9 cellular contexts compared by ENCODE assay signal in the genomic region with DNA sequence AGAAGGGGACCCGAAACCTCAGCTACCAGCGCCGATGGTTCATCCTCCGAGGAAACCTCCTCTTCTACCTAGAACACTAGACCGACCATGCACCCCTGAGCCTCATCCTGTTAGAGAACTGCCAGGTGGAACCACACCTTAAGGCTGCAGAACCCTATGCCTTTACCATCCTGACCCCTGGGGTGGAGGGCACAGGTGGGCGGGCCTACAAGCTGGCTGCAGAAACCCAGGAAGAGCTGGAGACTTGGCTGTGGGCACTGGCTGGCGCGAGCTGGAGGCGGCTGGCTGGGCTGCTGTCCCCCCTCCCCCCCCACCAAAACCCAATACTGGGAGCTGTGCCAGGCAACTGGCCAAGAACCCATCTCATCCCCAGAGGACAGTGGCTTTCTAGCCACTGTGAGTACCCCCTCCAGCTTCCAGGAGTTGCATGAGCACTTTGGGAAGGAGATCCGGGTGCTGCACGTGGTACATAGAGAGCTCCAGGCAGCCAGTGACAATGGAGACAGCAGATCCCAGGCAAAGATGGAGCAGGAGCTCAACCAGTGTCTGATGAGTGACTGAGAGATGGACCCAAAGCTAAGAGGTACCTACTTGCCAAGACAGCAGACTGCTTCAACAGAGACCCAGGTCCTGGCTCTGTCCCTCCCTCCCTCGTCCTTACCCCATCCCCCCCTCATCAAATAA. TPM values are rescaled to one million over a fixed set of nuclear protein-coding genes. Genes with fewer than 3 reads are reported as not detected.
A peak's percentile ranks its signal among the peaks of the same experiment; 100 is the strongest.
DNase-seq lines count a peak whose midpoint lies in the region; ATAC-seq lines count a peak whose summit lies in the region.
"Had no signal": no experiment of that assay in that cellular context is flagged by ENCODE, and none has a peak within 500 bp of the region (broad histone marks: within the 10 kb centered on the region; RNA-seq: fewer than 3 reads in every experiment).

No MANE protein-coding gene starts in this region.

- H3K27ac Mint-ChIP-seq in central memory CD8-positive, alpha-beta T cell (ENCODE audit: low read depth), result peak overlapping the region; percentile 97

- DNase-seq in C1 segment of cervical spinal cord (lab: John Stamatoyannopoulos, UW), result peak in 9 of 14 donors; percentile 21 to 65 (median 52)
- peak; percentile 46 for DNase-seq in LHCN-M2 (ENCODE audit: low read depth)
- DNase-seq in central memory CD8-positive, alpha-beta T cell (ENCODE audit: low spot score in 2 of 2), result no peak
- DNase-seq in myocyte (ENCODE audit: low read depth), result peak; percentile 74
- no peak for DNase-seq in NOMO-1 (lab: John Stamatoyannopoulos, UW; ENCODE audit: unreplicated experiment in 2 of 2)
- no peak for DNase-seq in stimulated activated CD8-positive, alpha-beta memory T cell treated with anti-CD3 and anti-CD28 coated beads, Interleukin-4, amount 100 ng/mL, for 48 hours

- peaks cover 35% of the 10 kb centered on the region for H3K36me3 Mint-ChIP-seq in central memory CD8-positive, alpha-beta T cell (ENCODE audit: insufficient read depth)

- H3K4me1 Mint-ChIP-seq in central memory CD8-positive, alpha-beta T cell, result peaks cover 48% of the 10 kb centered on the region

- H3K27me3 Mint-ChIP-seq in central memory CD8-positive, alpha-beta T cell, result no peaks in the 10 kb centered on the region

- no peaks in the 10 kb centered on the region for H3K9me3 Mint-ChIP-seq in central memory CD8-positive, alpha-beta T cell

- H3K4me3 Mint-ChIP-seq in central memory CD8-positive, alpha-beta T cell, result peak overlapping the region; percentile 97

- ATAC-seq in central memory CD8-positive, alpha-beta T cell (replicated peaks; ENCODE audit: extremely low read depth, poor library complexity, severe bottlenecking), result no peak
- ATAC-seq in HG03354 (IDR thresholded peaks at IDR 0.05; ENCODE audit: poor library complexity, severe bottlenecking, unreplicated experiment), result no peak
- ATAC-seq in HG02623 (IDR thresholded peaks at IDR 0.05; ENCODE audit: unreplicated experiment), result no peak

RNA-seq across cellular contexts. Expression of gene CD2BP2, which starts 1.4 kb away (rescaled TPM):
- total RNA-seq in LHCN-M2 (2014; rRNA removed) (65.6 and 67.6 TPM in 2 replicates), myocyte (41.1 and 51.1 TPM in 2 replicates)
- polyA plus RNA-seq in LHCN-M2 (2012), result 83.6 TPM
- 69.6 TPM for polyA plus RNA-seq in myocyte (2012)

RNA-seq across cellular contexts. Expression of gene TBC1D10B, which starts 13.8 kb away (rescaled TPM):
- 41.8 and 43.9 TPM in 2 replicates for total RNA-seq in LHCN-M2 (2014; rRNA removed)
- polyA plus RNA-seq in LHCN-M2 (2012), result 32.6 TPM
- total RNA-seq in myocyte, result 40.3 and 50.5 TPM in 2 replicates
- polyA plus RNA-seq in myocyte (2012), result 40.4 TPM

RNA-seq across cellular contexts. Expression of gene MYL11, which starts 18.1 kb away (rescaled TPM):
- total RNA-seq in LHCN-M2 (2014; rRNA removed) (7.2 TPM in 1 of 2 replicates, not detected in the other), myocyte (6,226 and 7,274 TPM in 2 replicates)
- polyA plus RNA-seq in LHCN-M2 (2012), result 4.3 TPM
- 6,177 TPM for polyA plus RNA-seq in myocyte (2012)
- total RNA-seq: subcutaneous adipose tissue had no signal

RNA-seq across cellular contexts. Expression of gene SEPTIN1, which starts 25.8 kb away (rescaled TPM):
- total RNA-seq in LHCN-M2 (2014; rRNA removed), result 0.17 TPM in 1 of 2 replicates, not detected in the other
- polyA plus RNA-seq in LHCN-M2 (2012), result 3.0 TPM
- 0.13 TPM in 1 of 2 replicates, not detected in the other for total RNA-seq in myocyte
- polyA plus RNA-seq in myocyte (2012), result 2.9 TPM

RNA-seq across cellular contexts. Expression of gene ZNF48, which starts 38.7 kb away (rescaled TPM):
- total RNA-seq in LHCN-M2 (2014; rRNA removed) (8.8 and 10.3 TPM in 2 replicates), myocyte (13.2 and 20.8 TPM in 2 replicates)
- polyA plus RNA-seq in LHCN-M2 (2012), result 5.5 TPM
- 7.8 TPM for polyA plus RNA-seq in myocyte (2012)

Comparison
In these comparisons a context has a peak if more than half of its experiments do, and no peak if none do; other contexts are left out.
1. DNase-seq: peak in C1 segment of cervical spinal cord (9 of 14), LHCN-M2 (single experiment) and myocyte (single experiment); none in central memory CD8-positive, alpha-beta T cell (0 of 2), NOMO-1 (0 of 2) and stimulated activated CD8-positive, alpha-beta memory T cell treated with anti-CD3 and anti-CD28 coated beads, Interleukin-4, amount 100 ng/mL, for 48 hours (single experiment).
2. RNA of gene MYL11, which starts 18.1 kb away (total RNA-seq): 6,226 to 7,274 TPM in myocyte; 7.2 TPM in LHCN-M2; every median in the first group is over 100 times any median in the second.